Comparison of ENCODE assay signal across 11 cellular contexts in genomic region chr22:24273031-24273430, GRCh38. TPM values are rescaled to one million over a fixed set of nuclear protein-coding genes. Genes with fewer than 3 reads are reported as not detected.
DNase-seq lines count a peak whose midpoint lies in the region; ATAC-seq and TF ChIP-seq lines count a peak whose summit lies in the region.
"Not testable (repeated sequence)": the region's sequence is repeated elsewhere in the genome, so short reads cannot be mapped to it uniquely, and the experiment has no call there.
"Had no signal": no experiment of that assay in that cellular context is flagged by ENCODE, and none has a peak within 500 bp of the region (broad histone marks: within the 10 kb centered on the region; RNA-seq: fewer than 3 reads in every experiment).

No MANE protein-coding gene starts in this region.

- TF ChIP-seq EP300 in SK-N-SH (IDR thresholded peaks at IDR 0.05; ENCODE audit: borderline replicate concordance in 1 of 2, low read depth in 1 of 2, low read length in 1 of 2) = not testable (repeated sequence)

- H3K9me3 ChIP-seq in CD4-positive, alpha-beta T cell (ENCODE audit: control insufficient read depth, low read length); Karpas-422 (ENCODE audit: low read length); SK-N-SH: not testable (repeated sequence)

- not testable (repeated sequence) for H3K9me3 Mint-ChIP-seq in CD4-positive, alpha-beta T cell; activated CD8-positive, alpha-beta T cell treated with anti-CD3 and anti-CD28 coated beads for 36 hours; activated naive CD8-positive, alpha-beta T cell (ENCODE audit: low read depth); nephron progenitor cell; stimulated activated naive CD8-positive, alpha-beta T cell treated with anti-CD3 and anti-CD28 coated beads, Interleukin-15, amount 100 ng/mL, for 72 hours

- not testable (repeated sequence) for H3K36me3 Mint-ChIP-seq in CD4-positive, alpha-beta T cell (ENCODE audit: low read depth); activated naive CD8-positive, alpha-beta T cell
- H3K36me3 Mint-ChIP-seq in activated CD8-positive, alpha-beta T cell treated with anti-CD3 and anti-CD28 coated beads for 36 hours (ENCODE audit: low read depth) = peaks cover 14% of the 10 kb centered on the region
- H3K36me3 Mint-ChIP-seq in nephron progenitor cell (ENCODE audit: low read depth) = peaks cover 16% of the 10 kb centered on the region

- CTCF ChIA-PET in CD4-positive, alpha-beta T cell (lab: Charles Lee) = not testable (repeated sequence)
- CTCF ChIA-PET in SK-N-SH (lab: Yijun Ruan, JAX) = interaction anchor here (1.1 kb wide), 1 partner anchor 49 kb away, joined by 3 read pairs; no protein-coding TSS in a partner anchor
- CTCF ChIA-PET in activated CD8-positive, alpha-beta T cell treated with anti-CD3 and anti-CD28 coated beads for 36 hours (lab: Charles Lee) = interaction anchor here (0.7 to 2.7 kb wide), 3 partner anchors 12 to 116 kb away, joined by 3 to 6 read pairs (median 3); no protein-coding TSS in a partner anchor

- H3K4me1 Mint-ChIP-seq in CD4-positive, alpha-beta T cell (ENCODE audit: low read depth) = peaks cover 48% of the 10 kb centered on the region
- H3K4me1 Mint-ChIP-seq in activated CD8-positive, alpha-beta T cell treated with anti-CD3 and anti-CD28 coated beads for 36 hours (ENCODE audit: low read depth) = peaks cover 45% of the 10 kb centered on the region
- peaks cover 44% of the 10 kb centered on the region for H3K4me1 Mint-ChIP-seq in activated naive CD8-positive, alpha-beta T cell (ENCODE audit: low read depth)
- H3K4me1 Mint-ChIP-seq in nephron progenitor cell = peaks cover 59% of the 10 kb centered on the region
- peaks cover 53% of the 10 kb centered on the region for H3K4me1 Mint-ChIP-seq in stimulated activated naive CD8-positive, alpha-beta T cell treated with anti-CD3 and anti-CD28 coated beads, Interleukin-15, amount 100 ng/mL, for 72 hours

- not testable (repeated sequence) for H3K27ac Mint-ChIP-seq in CD4-positive, alpha-beta T cell; nephron progenitor cell
- peak overlapping the region; percentile 79 for H3K27ac Mint-ChIP-seq in activated CD8-positive, alpha-beta T cell treated with anti-CD3 and anti-CD28 coated beads for 36 hours
- H3K27ac Mint-ChIP-seq in activated naive CD8-positive, alpha-beta T cell = peak overlapping the region; percentile 85
- H3K27ac Mint-ChIP-seq in stimulated activated naive CD8-positive, alpha-beta T cell treated with anti-CD3 and anti-CD28 coated beads, Interleukin-15, amount 100 ng/mL, for 72 hours = peak overlapping the region in 1 of 2 donors; percentile 40

- peaks cover 20% of the 10 kb centered on the region for H4K20me1 ChIP-seq in Karpas-422 (ENCODE audit: insufficient read depth, low read depth, low read length)
- H4K20me1 ChIP-seq in SK-N-SH (ENCODE audit: insufficient read depth) = peaks cover 41% of the 10 kb centered on the region

- H3K9me2 ChIP-seq in Karpas-422 (replicated peaks; ENCODE audit: insufficient read depth, low read length); SK-N-SH: not testable (repeated sequence)

- POLR2A ChIA-PET in CD4-positive, alpha-beta T cell (lab: Charles Lee); SK-N-SH (lab: Yijun Ruan, JAX): not testable (repeated sequence)
- POLR2A ChIA-PET in activated CD8-positive, alpha-beta T cell treated with anti-CD3 and anti-CD28 coated beads for 36 hours (lab: Charles Lee) = interaction anchor here (2.7 kb wide), 1 partner anchor 12 kb away, joined by 25 read pairs; no protein-coding TSS in a partner anchor

- intact Hi-C loops in CD4-positive, alpha-beta T cell (cut with DNase I, micrococcal nuclease); activated CD8-positive, alpha-beta T cell treated with anti-CD3 and anti-CD28 coated beads for 36 hours (cut with micrococcal nuclease): not testable (repeated sequence)

- not testable (repeated sequence) for ATAC-seq in CD4-positive, alpha-beta T cell (ENCODE audit: poor library complexity)
- ATAC-seq in activated CD8-positive, alpha-beta T cell treated with anti-CD3 and anti-CD28 coated beads for 36 hours = peak; percentile 45
- peak; percentile 68 for ATAC-seq in stimulated activated naive CD8-positive, alpha-beta T cell treated with anti-CD3 and anti-CD28 coated beads, Interleukin-15, amount 100 ng/mL, for 72 hours

- not testable (repeated sequence) for H3F3A ChIP-seq in SK-N-SH (replicated peaks; ENCODE audit: insufficient read depth)

- 70% methylated on average over 2 of the region's 2 CpGs for WGBS in SK-N-SH (ENCODE audit: low lambda C conversion rate)

- not testable (repeated sequence) for H2AFZ ChIP-seq in Karpas-422 (ENCODE audit: low read length); SK-N-SH (ENCODE audit: low read depth)

- H3K9ac ChIP-seq in Karpas-422 (ENCODE audit: low read length) (peak overlapping the region; percentile 99), SK-N-SH (peak overlapping the region; percentile 94; the same call in 1 of the 2 replicates)

- H3K4me3 ChIP-seq in Karpas-422 (ENCODE audit: low read length) = peak overlapping the region; percentile 96
- not testable (repeated sequence) for H3K4me3 ChIP-seq in SK-N-SH (ENCODE audit: low read depth in 2 of 2, low read length in 1 of 2)

- not testable (repeated sequence) for H3K36me3 ChIP-seq in Karpas-422 (ENCODE audit: insufficient read depth, low read length); SK-N-SH (replicated peaks in 1 of 2; ENCODE audit: control insufficient read depth in 1 of 2, insufficient read depth in 2 of 2, low read length in 1 of 2)

- peaks cover 70% of the 10 kb centered on the region for H3K79me2 ChIP-seq in Karpas-422 (ENCODE audit: low read length)
- H3K79me2 ChIP-seq in SK-N-SH (ENCODE audit: insufficient read depth) = peaks cover 73% of the 10 kb centered on the region

- not testable (repeated sequence) for H3K27me3 ChIP-seq in CD4-positive, alpha-beta T cell (ENCODE audit: control insufficient read depth, insufficient read depth, low read length); Karpas-422 (ENCODE audit: low read length); SK-N-SH (ENCODE audit: insufficient read depth)

- H3K4me2 ChIP-seq in Karpas-422 (ENCODE audit: low read depth, low read length, poor library complexity, severe bottlenecking) (peak overlapping the region; percentile 98), SK-N-SH (peak overlapping the region; percentile 92)

- H3K27ac ChIP-seq in CD4-positive, alpha-beta T cell (ENCODE audit: low read depth, low read length); SK-N-SH (ENCODE audit: low read depth in 2 of 2, low read length in 1 of 2): not testable (repeated sequence)
- H3K27ac ChIP-seq in Karpas-422 (ENCODE audit: low read length) (peak overlapping the region; percentile 65), epithelial cell of prostate (peak overlapping the region; percentile 33)

- H3K27me3 Mint-ChIP-seq in CD4-positive, alpha-beta T cell; activated CD8-positive, alpha-beta T cell treated with anti-CD3 and anti-CD28 coated beads for 36 hours; activated naive CD8-positive, alpha-beta T cell; nephron progenitor cell (ENCODE audit: low read depth, poor library complexity); stimulated activated naive CD8-positive, alpha-beta T cell treated with anti-CD3 and anti-CD28 coated beads, Interleukin-15, amount 100 ng/mL, for 72 hours: not testable (repeated sequence)

- not testable (repeated sequence) for TF ChIP-seq CTCF in CD4-positive, alpha-beta T cell (IDR thresholded peaks at IDR 0.05); SK-N-SH (IDR thresholded peaks at IDR 0.05); activated CD8-positive, alpha-beta T cell treated with anti-CD3 and anti-CD28 coated beads for 36 hours (IDR thresholded peaks at IDR 0.05); nephron progenitor cell (IDR thresholded peaks at IDR 0.05)

- H3K4me1 ChIP-seq in Karpas-422 (ENCODE audit: low read length) = peaks cover 34% of the 10 kb centered on the region
- not testable (repeated sequence) for H3K4me1 ChIP-seq in SK-N-SH (ENCODE audit: control insufficient read depth in 1 of 2, insufficient read depth in 2 of 2, low read depth in 1 of 2, low read length in 1 of 2)

- not testable (repeated sequence) for TF ChIP-seq RAD21 in SK-N-SH (IDR thresholded peaks at IDR 0.05; ENCODE audit: low read length)

- peak overlapping the region; percentile 49 for H3K4me3 Mint-ChIP-seq in CD4-positive, alpha-beta T cell
- H3K4me3 Mint-ChIP-seq in activated CD8-positive, alpha-beta T cell treated with anti-CD3 and anti-CD28 coated beads for 36 hours = peak overlapping the region; percentile 81
- H3K4me3 Mint-ChIP-seq in activated naive CD8-positive, alpha-beta T cell = peak overlapping the region; percentile 88
- H3K4me3 Mint-ChIP-seq in nephron progenitor cell = peak overlapping the region; percentile 64
- H3K4me3 Mint-ChIP-seq in stimulated activated naive CD8-positive, alpha-beta T cell treated with anti-CD3 and anti-CD28 coated beads, Interleukin-15, amount 100 ng/mL, for 72 hours = peak overlapping the region; percentile 90 to 96

- not testable (repeated sequence) for DNase-seq in CD4-positive, alpha-beta T cell; SK-N-SH; activated CD8-positive, alpha-beta T cell treated with anti-CD3 and anti-CD28 coated beads for 36 hours; epithelial cell of prostate (ENCODE audit: low read depth, low spot score); nephron progenitor cell; stimulated activated naive CD8-positive, alpha-beta T cell treated with anti-CD3 and anti-CD28 coated beads, Interleukin-15, amount 100 ng/mL, for 72 hours
- peak; percentile 43 for DNase-seq in Karpas-422

RNA-seq across cellular contexts. Expression of gene SPECC1L, which starts 2.4 kb away (rescaled TPM):
- total RNA-seq in CD4-positive, alpha-beta T cell = 10 to 100 TPM; 27.5 to 31.8 TPM
- 33.7 and 35.1 TPM in 2 replicates for total RNA-seq in Karpas-422 (2014; rRNA removed; shearing (Covaris generic); ENCODE audit: low replicate concordance)
- 22.9 and 25.9 TPM in 2 replicates for polyA plus RNA-seq in SK-N-SH (2012; rRNA removed)
- polyA plus RNA-seq in SK-N-SH (2012; cell fraction: cytosol; rRNA removed) = 17.8 and 21.8 TPM in 2 replicates
- polyA plus RNA-seq in SK-N-SH (2012; cell fraction: nucleus; rRNA removed) = 36.5 and 44.0 TPM in 2 replicates
- 10 to 100 TPM; 38.9 to 39.0 TPM for total RNA-seq in activated CD8-positive, alpha-beta T cell treated with anti-CD3 and anti-CD28 coated beads for 36 hours

RNA-seq across cellular contexts. Expression of gene GGT5, which starts 28.1 kb away (rescaled TPM):
- total RNA-seq in CD4-positive, alpha-beta T cell = not detected
- not detected in 2 replicates for total RNA-seq in Karpas-422 (2014; rRNA removed; shearing (Covaris generic); ENCODE audit: low replicate concordance)
- polyA plus RNA-seq in SK-N-SH (2012; rRNA removed) = 3.3 and 4.6 TPM in 2 replicates
- 1.2 and 2.7 TPM in 2 replicates for polyA plus RNA-seq in SK-N-SH (2012; cell fraction: cytosol; rRNA removed)
- 6.3 and 7.6 TPM in 2 replicates for polyA plus RNA-seq in SK-N-SH (2012; cell fraction: nucleus; rRNA removed)
- not detected for total RNA-seq in activated CD8-positive, alpha-beta T cell treated with anti-CD3 and anti-CD28 coated beads for 36 hours
- total RNA-seq: activated CD8-positive, alpha-beta memory T cell treated with anti-CD3 and anti-CD28 coated beads for 36 hours; Daoy had no signal
- polyA plus RNA-seq: immature natural killer cell had no signal
